ENCODE assay signal across 8 cellular contexts in the genomic region with DNA sequence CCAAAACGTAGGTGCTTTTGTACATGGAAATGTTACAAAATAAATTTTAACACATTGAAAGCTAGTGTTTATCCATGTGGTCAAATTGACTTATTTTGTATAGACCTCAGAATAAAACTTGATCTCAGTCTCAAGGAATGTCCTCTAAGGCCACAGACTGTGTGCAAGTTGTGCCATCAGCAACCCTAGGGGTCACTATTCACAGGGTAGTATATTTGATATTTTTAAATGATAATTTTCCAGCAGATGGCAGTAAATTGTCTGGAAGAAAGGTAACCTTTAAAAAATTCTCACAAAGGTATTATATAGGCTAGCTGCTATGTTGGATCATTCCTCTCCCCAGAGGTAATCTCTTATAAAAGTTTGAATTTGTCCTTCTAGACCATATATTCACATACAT. TPM values are rescaled to one million over a fixed set of nuclear protein-coding genes. Genes with fewer than 3 reads are reported as not detected.
DNase-seq lines count a peak whose midpoint lies in the region; ATAC-seq, FAIRE-seq and TF ChIP-seq lines count a peak whose summit lies in the region.

No MANE protein-coding gene starts in this region.

- H3K79me2 ChIP-seq in hepatocyte, result no peaks in the 10 kb centered on the region

- no peak for DNase-seq in CD8-positive, alpha-beta T cell
- peak; percentile 52 for DNase-seq in H54 (ENCODE audit: insufficient read length, low spot score)
- DNase-seq in RPMI7951 (ENCODE audit: low read depth), result peak; percentile 53
- DNase-seq in hepatocyte (ENCODE audit: low spot score), result no peak
- no peak for DNase-seq in GM19238 (ENCODE audit: insufficient read length, low spot score)
- DNase-seq in foreskin fibroblast, result no peak

- no peak overlapping the region for H3K4me3 Mint-ChIP-seq in CD8-positive, alpha-beta T cell

- H3K27ac ChIP-seq in CD8-positive, alpha-beta T cell (ENCODE audit: low read depth, low read length), result no peak overlapping the region
- H3K27ac ChIP-seq in hepatocyte, result no peak overlapping the region

- WGBS in hepatocyte (ENCODE audit: low lambda C conversion rate, missing lambda C conversion rate), result 63% methylated on average over 1 of the region's 1 CpG

- H3K36me3 ChIP-seq in CD8-positive, alpha-beta T cell (ENCODE audit: insufficient read depth, low read length), result no peaks in the 10 kb centered on the region
- no peaks in the 10 kb centered on the region for H3K36me3 ChIP-seq in hepatocyte (replicated peaks; ENCODE audit: insufficient read depth, low read depth)

- no peaks in the 10 kb centered on the region for H3K27me3 ChIP-seq in CD8-positive, alpha-beta T cell (ENCODE audit: insufficient read depth, low read length)
- H3K27me3 ChIP-seq in hepatocyte, result no peaks in the 10 kb centered on the region

- H3K4me3 ChIP-seq in CD8-positive, alpha-beta T cell (ENCODE audit: low read depth, low read length), result no peak overlapping the region
- H3K4me3 ChIP-seq in hepatocyte, result no peak overlapping the region
- no peak overlapping the region for H3K4me3 ChIP-seq in foreskin fibroblast (ENCODE audit: low read depth in 1 of 2, low read length in 2 of 2)

- no peak overlapping the region for H2AFZ ChIP-seq in hepatocyte

- H3K27me3 Mint-ChIP-seq in CD8-positive, alpha-beta T cell (ENCODE audit: low read depth), result no peaks in the 10 kb centered on the region

- H3K9me3 Mint-ChIP-seq in CD8-positive, alpha-beta T cell, result no peaks in the 10 kb centered on the region

- no peak for FAIRE-seq in H54 (lab: Jason Lieb, UNC)

- no peak overlapping the region for H3K4me2 ChIP-seq in hepatocyte

- CTCF ChIA-PET in CD8-positive, alpha-beta T cell (lab: Charles Lee), result interaction anchor here (0.8 to 4.2 kb wide), 4 partner anchors 87 to 200 kb away, joined by 3 to 23 read pairs (median 7); no protein-coding TSS in a partner anchor

- intact Hi-C loops in CD8-positive, alpha-beta T cell (cut with DNase I, micrococcal nuclease), result loop anchor here (1.0 to 2.0 kb wide), 2 partner anchors 86 to 87 kb away; no protein-coding TSS in a partner anchor

- H3K4me1 Mint-ChIP-seq in CD8-positive, alpha-beta T cell (ENCODE audit: low read depth), result peaks cover 8% of the 10 kb centered on the region

- no peaks in the 10 kb centered on the region for H3K4me1 ChIP-seq in CD8-positive, alpha-beta T cell (ENCODE audit: insufficient read depth, low read length)
- H3K4me1 ChIP-seq in hepatocyte (ENCODE audit: insufficient read depth), result no peaks in the 10 kb centered on the region

- TF ChIP-seq CTCF in CD8-positive, alpha-beta T cell (IDR thresholded peaks at IDR 0.05), result no peak
- TF ChIP-seq CTCF in hepatocyte (IDR thresholded peaks at IDR 0.05; ENCODE audit: poor library complexity) (peak; percentile 34), foreskin fibroblast (IDR thresholded peaks at IDR 0.05; ENCODE audit: low read depth, low read length) (no peak)

- H3K9me3 ChIP-seq in CD8-positive, alpha-beta T cell (ENCODE audit: low read length), result no peaks in the 10 kb centered on the region
- H3K9me3 ChIP-seq in hepatocyte (ENCODE audit: low read depth), result no peaks in the 10 kb centered on the region

- H3K36me3 Mint-ChIP-seq in CD8-positive, alpha-beta T cell, result no peaks in the 10 kb centered on the region

- POLR2A ChIA-PET in CD8-positive, alpha-beta T cell (lab: Charles Lee), result no interaction called here

- peak; percentile 26 for ATAC-seq in CD8-positive, alpha-beta T cell
- no peak for ATAC-seq in HG03025 (IDR thresholded peaks at IDR 0.05; ENCODE audit: low FRiP score, unreplicated experiment)
- no peak for ATAC-seq in HG03439 (IDR thresholded peaks at IDR 0.05; ENCODE audit: unreplicated experiment)

- no peaks in the 10 kb centered on the region for H3K9me2 ChIP-seq in hepatocyte (replicated peaks; ENCODE audit: insufficient read depth)

- TF ChIP-seq POLR2A in H54 (IDR thresholded peaks at IDR 0.05; ENCODE audit: low read depth, low read length), result no peak

- H3K27ac Mint-ChIP-seq in CD8-positive, alpha-beta T cell, result no peak overlapping the region

- no peaks in the 10 kb centered on the region for H4K20me1 ChIP-seq in hepatocyte (ENCODE audit: insufficient read depth, poor library complexity, severe bottlenecking)

RNA-seq across cellular contexts. Expression of a gene that starts 12.9 kb away (rescaled TPM):
- 1 to 10 TPM; 3.9 to 7.0 TPM for total RNA-seq in CD8-positive, alpha-beta T cell
- 19.9 and 31.1 TPM in 2 replicates for total RNA-seq in RPMI7951 (2014; rRNA removed; shearing (Covaris generic))
- 6.3 and 8.2 TPM in 2 replicates for total RNA-seq in hepatocyte
- 5.4 and 6.1 TPM in 2 replicates for polyA plus RNA-seq in hepatocyte

Comparison
In these comparisons a context has a peak if more than half of its experiments do, and no peak if none do; other contexts are left out.
1. DNase-seq: peak in H54 (single experiment) and RPMI7951 (single experiment); none in CD8-positive, alpha-beta T cell (0 of 7), hepatocyte (single experiment), GM19238 (single experiment) and foreskin fibroblast (0 of 2).